Comparison of ENCODE assay signal across 8 cellular contexts in genomic region chr1:21289700-21290545, GRCh38. TPM values are rescaled to one million over a fixed set of nuclear protein-coding genes. Genes with fewer than 3 reads are reported as not detected.
A peak's percentile ranks its signal among the peaks of the same experiment; 100 is the strongest.
DNase-seq lines count a peak whose midpoint lies in the region; TF ChIP-seq lines count a peak whose summit lies in the region.

Gene ECE1 (minus strand): TSS chr1:21290463. CDS start chr1:21290414, 49 bp downstream.

- H3K9me3 Mint-ChIP-seq in activated T-helper 1 cell treated with anti-CD3 and anti-CD28 coated beads, Interleukin-12 subunit alpha, Interleukin-12 subunit beta, Interleukin-2, Interleukin-4 antibody, amounts not matched to agents 30 ng/mL and 10 ng/mL and 1 ng/mL, durations not matched to agents 14 hours and 24 hours and 36 hours = no peaks in the 10 kb centered on the region
- no peaks in the 10 kb centered on the region for H3K9me3 Mint-ChIP-seq in neural crest cell

- peak; percentile 60 for DNase-seq in GM06990 (ENCODE audit: extremely low read depth, insufficient read length)
- peak; percentile 70 for DNase-seq in NCI-H2227 (lab: John Stamatoyannopoulos, UW; ENCODE audit: unreplicated experiment)
- DNase-seq in activated T-helper 1 cell treated with anti-CD3 and anti-CD28 coated beads, Interleukin-12 subunit alpha, Interleukin-12 subunit beta, Interleukin-2, Interleukin-4 antibody, amounts not matched to agents 30 ng/mL and 10 ng/mL and 1 ng/mL, durations not matched to agents 14 hours and 24 hours and 36 hours (ENCODE audit: low spot score) = peak; percentile 42
- DNase-seq in fibroblast of pulmonary artery (ENCODE audit: low read depth) = peak; percentile 37
- DNase-seq in neural crest cell (ENCODE audit: low read depth, low spot score) = peak; percentile 28
- DNase-seq in uterus = peak in 1 of 2 donors; percentile 53
- DNase-seq in NCI-H187 (lab: John Stamatoyannopoulos, UW) = no peak
- no peak for DNase-seq in globus pallidus (ENCODE audit: low spot score)

- H3K27ac Mint-ChIP-seq in activated T-helper 1 cell treated with anti-CD3 and anti-CD28 coated beads, Interleukin-12 subunit alpha, Interleukin-12 subunit beta, Interleukin-2, Interleukin-4 antibody, amounts not matched to agents 30 ng/mL and 10 ng/mL and 1 ng/mL, durations not matched to agents 14 hours and 24 hours and 36 hours = peak within 1 kb of the TSS; percentile 87
- no peak within 1 kb of the TSS for H3K27ac Mint-ChIP-seq in neural crest cell (ENCODE audit: unreplicated experiment)

- TF ChIP-seq CTCF in GM06990 (IDR thresholded peaks at IDR 0.05; ENCODE audit: insufficient read depth, low read length, poor library complexity, severe bottlenecking) = no peak
- TF ChIP-seq CTCF in fibroblast of pulmonary artery (IDR thresholded peaks at IDR 0.05; ENCODE audit: low read length, missing control alignments) = no peak
- TF ChIP-seq CTCF in neural crest cell (conservative IDR thresholded peaks at IDR 0.05) = no peak
- TF ChIP-seq CTCF in uterus (IDR thresholded peaks at IDR 0.05) = no peak

- peak within 1 kb of the TSS; percentile 89 for H3K4me3 Mint-ChIP-seq in activated T-helper 1 cell treated with anti-CD3 and anti-CD28 coated beads, Interleukin-12 subunit alpha, Interleukin-12 subunit beta, Interleukin-2, Interleukin-4 antibody, amounts not matched to agents 30 ng/mL and 10 ng/mL and 1 ng/mL, durations not matched to agents 14 hours and 24 hours and 36 hours
- H3K4me3 Mint-ChIP-seq in neural crest cell = peak within 1 kb of the TSS; percentile 86

- H3K4me3 ChIP-seq in GM06990 (replicated peaks; ENCODE audit: low read depth, low read length) (peak within 1 kb of the TSS; percentile 62), fibroblast of pulmonary artery (replicated peaks; ENCODE audit: low read depth, low read length) (peak within 1 kb of the TSS; percentile 59), uterus (peak within 1 kb of the TSS; percentile 43 to 57)

- H3K36me3 ChIP-seq in GM06990 (ENCODE audit: control insufficient read depth, insufficient read depth, low read length) (no peaks in the 10 kb centered on the region), uterus (no peaks in the 10 kb centered on the region)

- peaks cover 51% of the 10 kb centered on the region for H3K4me1 Mint-ChIP-seq in activated T-helper 1 cell treated with anti-CD3 and anti-CD28 coated beads, Interleukin-12 subunit alpha, Interleukin-12 subunit beta, Interleukin-2, Interleukin-4 antibody, amounts not matched to agents 30 ng/mL and 10 ng/mL and 1 ng/mL, durations not matched to agents 14 hours and 24 hours and 36 hours (ENCODE audit: low read depth)
- H3K4me1 Mint-ChIP-seq in neural crest cell = peaks cover 37% of the 10 kb centered on the region

- H3K4me1 ChIP-seq in uterus = peaks cover 0 to 7% of the 10 kb centered on the region in 2 donors

- intact Hi-C loops in activated T-helper 1 cell treated with anti-CD3 and anti-CD28 coated beads, Interleukin-12 subunit alpha, Interleukin-12 subunit beta, Interleukin-2, Interleukin-4 antibody, amounts not matched to agents 30 ng/mL and 10 ng/mL and 1 ng/mL, durations not matched to agents 14 hours and 24 hours and 36 hours (cut with micrococcal nuclease) = loop anchor here (5.0 kb wide), 3 partner anchors 113 to 737 kb away; partner anchors contain the start of genes EIF4G3 and HP1BP3
- intact Hi-C loops in uterus (cut with DNase I; ENCODE audit: low total_unique reads) = no loop called here

- H3K27ac ChIP-seq in uterus = peak within 1 kb of the TSS; percentile 68 to 77

- H3K9me3 ChIP-seq in uterus = no peaks in the 10 kb centered on the region

- H3K27me3 ChIP-seq in GM06990 (replicated peaks; ENCODE audit: control insufficient read depth, insufficient read depth, low read length) (no peaks in the 10 kb centered on the region), uterus (no peaks in the 10 kb centered on the region)

- peak in 1 of 2 donors; percentile 42 for TF ChIP-seq POLR2A in uterus (IDR thresholded peaks at IDR 0.05)

- no peaks in the 10 kb centered on the region for H3K27me3 Mint-ChIP-seq in activated T-helper 1 cell treated with anti-CD3 and anti-CD28 coated beads, Interleukin-12 subunit alpha, Interleukin-12 subunit beta, Interleukin-2, Interleukin-4 antibody, amounts not matched to agents 30 ng/mL and 10 ng/mL and 1 ng/mL, durations not matched to agents 14 hours and 24 hours and 36 hours (ENCODE audit: insufficient read depth)
- peaks cover 11% of the 10 kb centered on the region for H3K27me3 Mint-ChIP-seq in neural crest cell (ENCODE audit: low read depth)

- peaks cover 2% of the 10 kb centered on the region for H3K36me3 Mint-ChIP-seq in activated T-helper 1 cell treated with anti-CD3 and anti-CD28 coated beads, Interleukin-12 subunit alpha, Interleukin-12 subunit beta, Interleukin-2, Interleukin-4 antibody, amounts not matched to agents 30 ng/mL and 10 ng/mL and 1 ng/mL, durations not matched to agents 14 hours and 24 hours and 36 hours (ENCODE audit: low read depth)
- H3K36me3 Mint-ChIP-seq in neural crest cell (ENCODE audit: low read depth) = peaks cover 2% of the 10 kb centered on the region

RNA-seq across cellular contexts. Expression of gene ECE1, which starts in this region (rescaled TPM):
- 139 and 140 TPM in 2 replicates for total RNA-seq in activated T-helper 1 cell treated with anti-CD3 and anti-CD28 coated beads, Interleukin-12 subunit alpha, Interleukin-12 subunit beta, Interleukin-2, Interleukin-4 antibody, amounts not matched to agents 30 ng/mL and 10 ng/mL and 1 ng/mL, durations not matched to agents 14 hours and 24 hours and 36 hours
- total RNA-seq in neural crest cell (38.3 and 40.3 TPM in 2 replicates), uterus (100 to 1,000 TPM in 1 of 4 donors, 10 to 100 TPM in 3; 45.6 to 175 (median 59.1) TPM)

Comparison
In these comparisons a context has a peak if more than half of its experiments do, and no peak if none do; other contexts are left out.
1. DNase-seq: peak in GM06990 (single experiment), NCI-H2227 (single experiment), activated T-helper 1 cell treated with anti-CD3 and anti-CD28 coated beads, Interleukin-12 subunit alpha, Interleukin-12 subunit beta, Interleukin-2, Interleukin-4 antibody, amounts not matched to agents 30 ng/mL and 10 ng/mL and 1 ng/mL, durations not matched to agents 14 hours and 24 hours and 36 hours (single experiment), fibroblast of pulmonary artery (single experiment) and neural crest cell (single experiment); none in NCI-H187 (0 of 2) and globus pallidus (single experiment).
2. Peak in every context shown above with its lines, with median percentiles within 50 percentile points of each other: H3K4me3 ChIP-seq.